1 cellular context compared by ENCODE assay signal in genomic region chr11:133064152-133064877, GRCh38.
TF ChIP-seq lines count a peak whose summit lies in the region.

No MANE protein-coding gene starts in this region.

TF ChIP-seq in HepG2, 621 proteins besides CTCF, POLR2A, EP300 and RAD21 (continued from another document and continues in another):
- TF ChIP-seq ZBTB40 (IDR thresholded peaks at IDR 0.05) (no peak), ZBTB40 (CRISPR knock-in tag; IDR thresholded peaks at IDR 0.05) (0 out of 2 replicates have a peak, but pooled peaks have one; percentile 25), YEATS4 (CRISPR knock-in tag; IDR thresholded peaks at IDR 0.05; ENCODE audit: borderline replicate concordance) (no peak), HNRNPK (IDR thresholded peaks at IDR 0.05; ENCODE audit: low read depth, low read length, poor library complexity, severe bottlenecking) (no peak), RBM39 (IDR thresholded peaks at IDR 0.05; ENCODE audit: low read depth, low read length, poor library complexity, severe bottlenecking) (peak; percentile 72), EED (CRISPR knock-in tag; IDR thresholded peaks at IDR 0.05) (0 out of 2 replicates have a peak, but pooled peaks have one; percentile 22), XRCC5 (optimal IDR thresholded peaks at IDR 0.05; ENCODE audit: low read length) (peak; percentile 40), ZNF605 (CRISPR knock-in tag; IDR thresholded peaks at IDR 0.05) (0 out of 2 replicates have a peak, but pooled peaks have one; percentile 32), JARID2 (CRISPR knock-in tag; IDR thresholded peaks at IDR 0.05; ENCODE audit: insufficient replicate concordance) (no peak), CBX1 (IDR thresholded peaks at IDR 0.05; ENCODE audit: low read depth) (peak; percentile 39), BHLHE40 (IDR thresholded peaks at IDR 0.05; ENCODE audit: low read length) (no peak), ZNF720 (CRISPR knock-in tag; IDR thresholded peaks at IDR 0.05) (no peak), GABPB1 (CRISPR knock-in tag; IDR thresholded peaks at IDR 0.05) (peak; percentile 95), ZNF552 (CRISPR knock-in tag; IDR thresholded peaks at IDR 0.05; ENCODE audit: borderline replicate concordance) (no peak), REST (IDR thresholded peaks at IDR 0.05; ENCODE audit: borderline replicate concordance in 1 of 2, low read depth in 1 of 2, low read length in 2 of 2) (no peak), ZNF639 (CRISPR knock-in tag; conservative IDR thresholded peaks at IDR 0.05) (no peak), PAF1 (CRISPR knock-in tag; IDR thresholded peaks at IDR 0.05) (no peak), GATAD1 (CRISPR knock-in tag; IDR thresholded peaks at IDR 0.05) (0 out of 2 replicates have a peak, but pooled peaks have one; percentile 13), MTF2 (CRISPR knock-in tag; IDR thresholded peaks at IDR 0.05; ENCODE audit: borderline replicate concordance) (peak; percentile 59; the same call in 1 of the 2 replicates), ZFP91 (CRISPR knock-in tag; IDR thresholded peaks at IDR 0.05; ENCODE audit: borderline replicate concordance) (peak; percentile 23; the same call in 1 of the 2 replicates), NFE2L2 (IDR thresholded peaks at IDR 0.05; ENCODE audit: low read length) (no peak), IRF2 (CRISPR knock-in tag; IDR thresholded peaks at IDR 0.05) (no peak), NFYB (CRISPR knock-in tag; IDR thresholded peaks at IDR 0.05) (no peak), TAF1 (CRISPR knock-in tag; IDR thresholded peaks at IDR 0.05) (no peak), ATF7 (IDR thresholded peaks at IDR 0.05) (no peak), ATF7 (CRISPR knock-in tag; IDR thresholded peaks at IDR 0.05) (no peak), ZNF687 (CRISPR knock-in tag; IDR thresholded peaks at IDR 0.05) (peak; percentile 41), PRDM15 (CRISPR knock-in tag; IDR thresholded peaks at IDR 0.05) (peak; percentile 87), ZNF576 (CRISPR knock-in tag; IDR thresholded peaks at IDR 0.05) (peak; percentile 53; the same call in 1 of the 2 replicates), HNRNPLL (IDR thresholded peaks at IDR 0.05; ENCODE audit: low read depth, low read length, poor library complexity, severe bottlenecking) (peak; percentile 40), RARG (CRISPR knock-in tag; IDR thresholded peaks at IDR 0.05; ENCODE audit: low read depth) (no peak)
